In genomic region chr11:68016904-68017817, GRCh38 we compare ENCODE assay signal across 1 cellular context.
TF ChIP-seq lines count a peak whose summit lies in the region.

No MANE protein-coding gene starts in this region.

TF ChIP-seq in HCT116, 20 proteins besides CTCF, POLR2A, EP300 and RAD21:
- TF ChIP-seq YY1 (IDR thresholded peaks at IDR 0.05; ENCODE audit: extremely low read depth, insufficient replicate concordance, low read depth, low read length) (no peak), ZNF274 (IDR thresholded peaks at IDR 0.05; ENCODE audit: low read depth, low read length) (no peak), ELF1 (IDR thresholded peaks at IDR 0.05; ENCODE audit: borderline replicate concordance, low read depth) (no peak), TCF7L2 (IDR thresholded peaks at IDR 0.05; ENCODE audit: borderline replicate concordance, extremely low read depth, insufficient read depth, insufficient read length) (no peak), ZFX (IDR thresholded peaks at IDR 0.05) (no peak), ATF3 (IDR thresholded peaks at IDR 0.05) (no peak), SP1 (IDR thresholded peaks at IDR 0.05; ENCODE audit: low read depth) (no peak)
